In the genomic region with DNA sequence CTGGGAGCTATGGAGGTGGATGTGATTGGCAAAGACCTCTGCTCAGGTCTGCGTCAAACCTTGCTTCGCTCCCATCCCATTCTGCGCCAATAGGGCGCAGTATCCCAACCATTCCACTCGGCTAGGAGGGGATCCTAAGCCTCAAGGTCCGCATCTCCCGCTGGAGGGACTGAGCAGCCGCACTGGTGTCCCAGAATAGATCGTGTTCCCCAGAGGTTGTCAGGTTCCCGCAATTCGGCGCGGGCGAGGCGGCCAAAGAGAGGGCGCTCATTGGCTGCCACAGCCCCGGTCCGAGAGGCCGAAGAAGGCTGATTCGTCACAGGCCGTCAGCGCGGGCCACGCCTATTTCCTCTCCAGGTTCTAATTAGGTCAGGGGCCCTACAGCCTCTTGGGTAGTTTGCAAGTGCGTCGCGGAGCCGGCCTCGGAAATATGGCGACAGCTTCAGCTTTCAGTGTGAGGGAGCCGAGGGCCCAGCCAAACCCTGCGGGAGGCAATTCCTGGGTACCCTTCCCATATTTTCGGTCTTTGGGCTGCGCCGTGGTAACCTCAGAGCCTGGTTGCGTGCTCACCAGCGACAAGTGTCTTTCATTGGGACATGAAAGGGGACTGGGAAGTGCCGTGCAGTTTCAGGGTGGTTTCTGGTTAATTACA, we compare ENCODE assay signal across 7 cellular contexts. TPM values are rescaled to one million over a fixed set of nuclear protein-coding genes. Genes with fewer than 3 reads are reported as not detected.
A peak's percentile ranks its signal among the peaks of the same experiment; 100 is the strongest.
DNase-seq lines count a peak whose midpoint lies in the region; ATAC-seq lines count a peak whose summit lies in the region.

No MANE protein-coding gene starts in this region.

- H3K36me3 Mint-ChIP-seq in activated CD4-positive, alpha-beta T cell treated with anti-CD3 and anti-CD28 coated beads, Interleukin-2, amount 10 ng/mL, durations not matched to agents 24 days and 14 days (ENCODE audit: low read depth) = peaks cover 25% of the 10 kb centered on the region

- peaks cover 19% of the 10 kb centered on the region for H3K27me3 Mint-ChIP-seq in activated CD4-positive, alpha-beta T cell treated with anti-CD3 and anti-CD28 coated beads, Interleukin-2, amount 10 ng/mL, durations not matched to agents 24 days and 14 days

- peak; percentile 98 for ATAC-seq in GM18519 (IDR thresholded peaks at IDR 0.05; ENCODE audit: low FRiP score, unreplicated experiment)
- ATAC-seq in HG02981 (IDR thresholded peaks at IDR 0.05; ENCODE audit: unreplicated experiment) = peak; percentile 100
- peak; percentile 96 for ATAC-seq in left lobe of liver

- peak overlapping the region; percentile 88 for H3K4me3 Mint-ChIP-seq in activated CD4-positive, alpha-beta T cell treated with anti-CD3 and anti-CD28 coated beads, Interleukin-2, amount 10 ng/mL, durations not matched to agents 24 days and 14 days

- intact Hi-C loops in activated CD4-positive, alpha-beta T cell treated with anti-CD3 and anti-CD28 coated beads, Interleukin-2, amount 10 ng/mL, durations not matched to agents 24 days and 14 days (cut with micrococcal nuclease) = loop anchor here (1.0 kb wide), 4 partner anchors 15 to 152 kb away; partner anchors contain the start of genes ASB8, CCDC184, SENP1 and ZNF641

- H3K9me3 Mint-ChIP-seq in activated CD4-positive, alpha-beta T cell treated with anti-CD3 and anti-CD28 coated beads, Interleukin-2, amount 10 ng/mL, durations not matched to agents 24 days and 14 days = peaks cover 14% of the 10 kb centered on the region

- DNase-seq in NCI-H2227 (lab: John Stamatoyannopoulos, UW; ENCODE audit: unreplicated experiment) (peak; percentile 95), dedifferentiated amniotic fluid mesenchymal stem cell (ENCODE audit: extremely low spot score) (peak; percentile 85), left lobe of liver (ENCODE audit: low spot score) (peak; percentile 95)
- peak; percentile 97 for DNase-seq in activated CD4-positive, alpha-beta T cell treated with anti-CD3 and anti-CD28 coated beads, Interleukin-2, amount 10 ng/mL, durations not matched to agents 24 days and 14 days
- peak; percentile 81 for DNase-seq in stimulated activated CD4-positive, alpha-beta T cell treated with anti-CD3 and anti-CD28 coated beads, Interleukin-2, amount 100 ng/mL, for 4 hours (ENCODE audit: low read depth)

- H3K27ac Mint-ChIP-seq in activated CD4-positive, alpha-beta T cell treated with anti-CD3 and anti-CD28 coated beads, Interleukin-2, amount 10 ng/mL, durations not matched to agents 24 days and 14 days = peak overlapping the region; percentile 97

- peaks cover 29% of the 10 kb centered on the region for H3K4me1 Mint-ChIP-seq in activated CD4-positive, alpha-beta T cell treated with anti-CD3 and anti-CD28 coated beads, Interleukin-2, amount 10 ng/mL, durations not matched to agents 24 days and 14 days

RNA-seq across cellular contexts. Expression of gene OR10AD1, which starts 5.0 kb away (rescaled TPM):
- total RNA-seq in activated CD4-positive, alpha-beta T cell treated with anti-CD3 and anti-CD28 coated beads, Interleukin-2, amount 10 ng/mL, durations not matched to agents 24 days and 14 days = not detected in 2 replicates
- total RNA-seq in left lobe of liver = not detected

RNA-seq across cellular contexts. Expression of gene CCDC184, which starts 14.6 kb away (rescaled TPM):
- total RNA-seq in activated CD4-positive, alpha-beta T cell treated with anti-CD3 and anti-CD28 coated beads, Interleukin-2, amount 10 ng/mL, durations not matched to agents 24 days and 14 days = 0.38 and 0.44 TPM in 2 replicates
- total RNA-seq in left lobe of liver = not detected

RNA-seq across cellular contexts. Expression of gene ASB8, which starts 40.8 kb away (rescaled TPM):
- 30.0 and 35.8 TPM in 2 replicates for total RNA-seq in activated CD4-positive, alpha-beta T cell treated with anti-CD3 and anti-CD28 coated beads, Interleukin-2, amount 10 ng/mL, durations not matched to agents 24 days and 14 days
- total RNA-seq in left lobe of liver = 24.7 TPM

Comparison
In these comparisons a context has a peak if more than half of its experiments do, and no peak if none do; other contexts are left out.
1. Peak in every context shown above with its lines: DNase-seq and ATAC-seq.